ENCODE assay signal across 8 cellular contexts in the genomic region with DNA sequence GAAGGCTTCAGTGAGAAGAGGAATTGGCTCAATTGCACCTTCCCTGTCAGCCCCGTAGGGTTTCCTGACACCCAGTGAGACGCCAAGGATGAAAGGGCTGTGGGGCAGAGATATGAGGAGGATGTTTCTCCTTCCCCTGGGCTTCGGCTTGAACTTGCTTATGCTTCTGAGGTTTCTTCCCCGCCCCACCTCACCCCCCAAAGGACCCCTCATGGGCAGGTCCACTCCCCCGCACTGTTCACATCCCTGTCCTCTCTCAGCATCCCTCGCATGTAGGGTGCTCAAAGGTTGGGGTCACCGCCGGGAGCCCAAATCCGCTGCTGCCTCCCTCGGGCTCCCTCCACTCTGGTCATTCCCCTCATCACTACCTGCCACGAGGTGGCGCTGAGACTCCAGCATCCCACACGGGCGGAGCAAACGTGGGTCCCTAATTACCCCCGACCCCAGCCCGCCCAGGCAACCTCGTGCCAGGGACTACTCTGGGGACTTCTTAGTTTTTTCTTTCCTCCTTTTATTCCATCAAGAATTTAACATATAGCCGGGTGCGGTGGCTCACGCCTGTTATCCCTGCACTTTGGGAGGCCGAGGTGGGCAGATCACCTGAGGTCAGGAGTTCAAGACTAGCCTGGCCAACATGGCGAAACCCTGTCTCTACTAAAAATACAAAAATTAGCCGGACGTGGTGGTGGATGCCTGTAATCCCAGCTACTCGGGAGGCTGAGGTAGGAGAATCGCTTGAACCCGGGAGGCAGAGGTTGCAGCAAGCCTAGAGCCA. TPM values are rescaled to one million over a fixed set of nuclear protein-coding genes. Genes with fewer than 3 reads are reported as not detected.
DNase-seq lines count a peak whose midpoint lies in the region; ATAC-seq and TF ChIP-seq lines count a peak whose summit lies in the region.

No MANE protein-coding gene starts in this region.

- DNase-seq in GM06990 (ENCODE audit: extremely low read depth, insufficient read length), result peak; percentile 46
- DNase-seq in NAMALWA (ENCODE audit: low spot score), result peak; percentile 72
- DNase-seq in activated CD4-positive, alpha-beta T cell treated with anti-CD3 and anti-CD28 coated beads, Interleukin-2, amount 50 U/mL, for 48 hours, result peak; percentile 77 to 82
- DNase-seq in effector CD8-positive, alpha-beta T cell (lab: John Stamatoyannopoulos, UW), result peak; percentile 65
- DNase-seq in mucosa of descending colon, result peak in 2 of 3 donors; percentile 76 to 80
- DNase-seq in stimulated activated naive CD8-positive, alpha-beta T cell treated with anti-CD3 and anti-CD28 coated beads, Interleukin-15, Interleukin-2, amounts not matched to agents 100 U/mL and 50 U/mL, for 24 hours, result peak; percentile 81
- DNase-seq in middle frontal gyrus (ENCODE audit: extremely low spot score, low spot score), result no peak

- H3K9me3 ChIP-seq in mucosa of descending colon, result no peaks in the 10 kb centered on the region

- ATAC-seq in mucosa of descending colon (peak; percentile 77), HG03025 (IDR thresholded peaks at IDR 0.05; ENCODE audit: low FRiP score, unreplicated experiment) (no peak)
- ATAC-seq in stimulated activated naive CD8-positive, alpha-beta T cell treated with anti-CD3 and anti-CD28 coated beads, Interleukin-15, Interleukin-2, amounts not matched to agents 100 U/mL and 50 U/mL, for 24 hours, result peak; percentile 60

- H3K27me3 ChIP-seq in GM06990 (replicated peaks; ENCODE audit: control insufficient read depth, insufficient read depth, low read length), result no peaks in the 10 kb centered on the region; the same call in 1 of the 2 replicates

- no peaks in the 10 kb centered on the region for H3K4me1 ChIP-seq in mucosa of descending colon (ENCODE audit: low read depth)

- H3K36me3 ChIP-seq in GM06990 (ENCODE audit: control insufficient read depth, insufficient read depth, low read length), result no peaks in the 10 kb centered on the region
- H3K36me3 ChIP-seq in mucosa of descending colon (ENCODE audit: low read depth), result no peaks in the 10 kb centered on the region

- intact Hi-C loops in mucosa of descending colon (cut with DNase I, micrococcal nuclease), result loop anchor here in 1 of 2 donors (10.0 kb wide), 1 partner anchor 239 kb away; the partner anchor contains the start of gene INPP5K

- H3K4me3 ChIP-seq in GM06990 (replicated peaks; ENCODE audit: low read depth, low read length) (no peak overlapping the region), mucosa of descending colon (no peak overlapping the region)

- peak; percentile 87 for TF ChIP-seq CTCF in GM06990 (IDR thresholded peaks at IDR 0.05; ENCODE audit: insufficient read depth, low read length, poor library complexity, severe bottlenecking)
- TF ChIP-seq CTCF in mucosa of descending colon (IDR thresholded peaks at IDR 0.05), result peak; percentile 47

RNA-seq across cellular contexts. Expression of gene TRARG1, which starts 3.3 kb away (rescaled TPM):
- under 1 TPM in 2 of 3 donors, not detected in 1; 0.41 to 0.66 TPM for total RNA-seq in mucosa of descending colon

RNA-seq across cellular contexts. Expression of gene BHLHA9, which starts 5.9 kb away (rescaled TPM):
- total RNA-seq in mucosa of descending colon, result not detected
